9 cellular contexts compared by ENCODE assay signal in genomic region chr12:27635349-27635972, GRCh38.
A peak's percentile ranks its signal among the peaks of the same experiment; 100 is the strongest.
DNase-seq lines count a peak whose midpoint lies in the region; ATAC-seq and TF ChIP-seq lines count a peak whose summit lies in the region.
"Had no signal": no experiment of that assay in that cellular context is flagged by ENCODE, and none has a peak within 500 bp of the region (broad histone marks: within the 10 kb centered on the region; RNA-seq: fewer than 3 reads in every experiment).

No MANE protein-coding gene starts in this region.

- WGBS in right lobe of liver (ENCODE audit: insufficient coverage, low coverage, low lambda C conversion rate, missing lambda C conversion rate), result 39% methylated on average over 7 of the region's 7 CpGs

- no peak overlapping the region for H3K4me3 Mint-ChIP-seq in chondrocyte (ENCODE audit: unreplicated experiment)
- H3K4me3 Mint-ChIP-seq: dendritic cell treated with granulocyte-macrophage colony-stimulating factor and Interleukin-4, amounts not matched to agents 40 ng/mL and 50 ng/mL, for 4 days had no signal

- peaks cover 35% of the 10 kb centered on the region for H3K4me1 Mint-ChIP-seq in chondrocyte (ENCODE audit: low read depth)

- TF ChIP-seq CTCF in GM13976 (IDR thresholded peaks at IDR 0.05; ENCODE audit: borderline replicate concordance, control extremely low read depth, extremely low read depth, insufficient read depth, missing control alignments) (peak; percentile 32), chondrocyte (IDR thresholded peaks at IDR 0.05) (peak; percentile 90), right lobe of liver (IDR thresholded peaks at IDR 0.05) (peak; percentile 56 to 84 (median 62))

- no peak overlapping the region for H3K27ac Mint-ChIP-seq in chondrocyte (ENCODE audit: unreplicated experiment)
- H3K27ac Mint-ChIP-seq: dendritic cell treated with granulocyte-macrophage colony-stimulating factor and Interleukin-4, amounts not matched to agents 40 ng/mL and 50 ng/mL, for 4 days had no signal

- peak; percentile 57 to 72 (median 68) for ATAC-seq in right lobe of liver
- ATAC-seq in HG03432 (IDR thresholded peaks at IDR 0.05; ENCODE audit: unreplicated experiment), result no peak

- intact Hi-C loops in right lobe of liver (cut with DNase I) (no loop called here), posterior cingulate gyrus (cut with DNase I) (loop anchor here (1.0 kb wide), 1 partner anchor 104 kb away; no protein-coding TSS in a partner anchor)

- no peaks in the 10 kb centered on the region for H3K9me3 ChIP-seq in right lobe of liver

- H3K36me3 Mint-ChIP-seq in chondrocyte (ENCODE audit: low read depth), result peaks cover 7% of the 10 kb centered on the region

- no peaks in the 10 kb centered on the region for H3K27me3 Mint-ChIP-seq in chondrocyte (ENCODE audit: low read depth)
- H3K27me3 Mint-ChIP-seq: dendritic cell treated with granulocyte-macrophage colony-stimulating factor and Interleukin-4, amounts not matched to agents 40 ng/mL and 50 ng/mL, for 4 days had no signal

- H3K27ac ChIP-seq in right lobe of liver, result no peak overlapping the region

- H3K9me3 Mint-ChIP-seq in chondrocyte (ENCODE audit: low read depth), result no peaks in the 10 kb centered on the region
- H3K9me3 Mint-ChIP-seq: dendritic cell treated with granulocyte-macrophage colony-stimulating factor and Interleukin-4, amounts not matched to agents 40 ng/mL and 50 ng/mL, for 4 days had no signal

- peaks cover 0 to 31% (median 0%) of the 10 kb centered on the region in 4 donors for H3K4me1 ChIP-seq in right lobe of liver

- peak; percentile 78 for DNase-seq in ACHN
- peak; percentile 21 for DNase-seq in GM13976 (ENCODE audit: low spot score)
- peak; percentile 10 for DNase-seq in NCI-H526 treated with DMSO at 0.1 percent for 48 hours (lab: John Stamatoyannopoulos, UW)
- DNase-seq in chondrocyte (ENCODE audit: low spot score), result no peak
- DNase-seq in right lobe of liver, result no peak
- DNase-seq in NCI-H187 treated with DMSO at 0.1 percent for 48 hours (lab: John Stamatoyannopoulos, UW), result no peak
- no peak for DNase-seq in posterior cingulate gyrus

- no peak overlapping the region for H3K4me3 ChIP-seq in right lobe of liver

- H3K36me3 ChIP-seq in right lobe of liver, result no peaks in the 10 kb centered on the region

- H3K27me3 ChIP-seq in right lobe of liver, result no peaks in the 10 kb centered on the region

- TF ChIP-seq POLR2A in right lobe of liver (IDR thresholded peaks at IDR 0.05), result no peak

- in situ Hi-C loops in ACHN (cut with HindIII; ENCODE audit: low pct_ligation_motif_present, low pct_unique_long_range_greater_than_20kb, low sequenced_read_pairs), result loop anchor here (25.0 kb wide), 1 partner anchor 123 kb away; the partner anchor contains the start of gene PPFIBP1
- in situ Hi-C loops in GM13976 (cut with MboI; ENCODE audit: low sequenced_read_pairs, unreplicated experiment), result no loop called here

Comparison
In these comparisons a context has a peak if more than half of its experiments do, and no peak if none do; other contexts are left out.
1. DNase-seq: peak in ACHN (single experiment), GM13976 (single experiment) and NCI-H526 treated with DMSO at 0.1 percent for 48 hours (single experiment); none in chondrocyte (single experiment), right lobe of liver (0 of 3), NCI-H187 treated with DMSO at 0.1 percent for 48 hours (single experiment) and posterior cingulate gyrus (0 of 10).
2. CTCF ChIP-seq: peak in every context shown above with its lines; median percentile 90 in chondrocyte; 62 in right lobe of liver; 32 in GM13976.